ENCODE assay signal across 8 cellular contexts in the genomic region with DNA sequence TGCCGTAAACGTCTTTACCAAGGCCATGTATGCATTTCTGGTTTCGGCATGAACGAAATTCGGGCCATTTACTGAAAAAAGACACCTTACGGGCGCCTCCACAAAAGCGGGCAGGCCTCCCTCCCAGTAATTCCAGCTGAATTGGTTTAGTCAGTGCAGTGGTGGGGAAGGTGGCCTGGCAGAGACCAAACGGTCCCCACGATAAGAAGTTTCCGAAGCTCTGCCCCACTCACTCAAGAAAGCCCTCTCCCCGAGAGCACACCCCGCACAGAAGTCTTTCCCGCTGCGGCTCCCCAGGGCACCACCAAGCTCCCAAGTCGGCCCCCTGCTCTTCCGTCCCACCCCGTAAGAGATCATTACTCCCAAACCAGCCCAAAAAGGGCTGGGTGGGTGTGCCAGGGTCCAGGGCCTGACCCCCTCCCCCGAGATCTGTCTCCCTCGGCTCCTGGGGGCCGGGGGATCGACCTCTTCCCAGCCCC.
DNase-seq lines count a peak whose midpoint lies in the region; ATAC-seq, FAIRE-seq and TF ChIP-seq lines count a peak whose summit lies in the region.

No MANE protein-coding gene starts in this region.

- H3K27me3 ChIP-seq in CD8-positive, alpha-beta memory T cell (ENCODE audit: insufficient read depth, low read length, poor library complexity, severe bottlenecking) = no peaks in the 10 kb centered on the region
- H3K27me3 ChIP-seq in SJCRH30 (no peaks in the 10 kb centered on the region), dorsolateral prefrontal cortex (no peaks in the 10 kb centered on the region), mononuclear cell (ENCODE audit: insufficient read depth, low read length) (no peaks in the 10 kb centered on the region), upper lobe of right lung (no peaks in the 10 kb centered on the region)

- peak overlapping the region; percentile 76 to 95 (median 90) for H3K4me3 Mint-ChIP-seq in CD8-positive, alpha-beta memory T cell

- POLR2A ChIA-PET in CD8-positive, alpha-beta memory T cell (lab: Charles Lee) = interaction anchor here (0.7 to 3.6 kb wide), 8 partner anchors 9 to 229 kb away, joined by 3 to 24 read pairs (median 4); a partner anchor contains a TSS

- no peak for TF ChIP-seq POLR2A in H54 (IDR thresholded peaks at IDR 0.05; ENCODE audit: low read depth, low read length)

- peak overlapping the region; percentile 57 for H3K4me3 ChIP-seq in CD8-positive, alpha-beta memory T cell (ENCODE audit: low read length)
- H3K4me3 ChIP-seq in SJCRH30 = peak overlapping the region; percentile 99
- H3K4me3 ChIP-seq in dorsolateral prefrontal cortex = peak overlapping the region; percentile 58 to 96 (median 88)
- peak overlapping the region; percentile 85 for H3K4me3 ChIP-seq in mononuclear cell (ENCODE audit: low read length)
- H3K4me3 ChIP-seq in upper lobe of right lung = peak overlapping the region; percentile 95

- peaks cover 0 to 11% (median 0%) of the 10 kb centered on the region in 3 donors for H3K36me3 Mint-ChIP-seq in CD8-positive, alpha-beta memory T cell

- H3K36me3 ChIP-seq in CD8-positive, alpha-beta memory T cell (ENCODE audit: insufficient read depth, low read length) = no peaks in the 10 kb centered on the region
- H3K36me3 ChIP-seq in SJCRH30 = no peaks in the 10 kb centered on the region; the same call in 1 of the 2 replicates
- H3K36me3 ChIP-seq in upper lobe of right lung = no peaks in the 10 kb centered on the region

- no peak for DNase-seq in CD8-positive, alpha-beta memory T cell
- peak; percentile 17 to 40 for DNase-seq in SJCRH30
- DNase-seq in dorsolateral prefrontal cortex = peak in 3 of 10 donors; percentile 14 to 38 (median 17)
- DNase-seq in upper lobe of right lung = no peak
- no peak for DNase-seq in NCI-H446 (lab: John Stamatoyannopoulos, UW)
- no peak for DNase-seq in H54 (ENCODE audit: insufficient read length, low spot score)

- TF ChIP-seq CTCF in dorsolateral prefrontal cortex (IDR thresholded peaks at IDR 0.05 in 54 of 56, conservative IDR thresholded peaks at IDR 0.05 in 2 of 56; ENCODE audit: low read depth in 1 of 56, partially characterized antibody in 56 of 56) = no peak
- no peak for TF ChIP-seq CTCF in upper lobe of right lung (IDR thresholded peaks at IDR 0.05)

- H3K27ac ChIP-seq in CD8-positive, alpha-beta memory T cell (ENCODE audit: low read depth, low read length) = peak overlapping the region; percentile 70
- peak overlapping the region; percentile 47; the same call in 1 of the 2 replicates for H3K27ac ChIP-seq in SJCRH30
- H3K27ac ChIP-seq in dorsolateral prefrontal cortex = peak overlapping the region; percentile 27 to 94 (median 83)
- H3K27ac ChIP-seq in upper lobe of right lung = peak overlapping the region; percentile 88

- no peak for FAIRE-seq in H54 (lab: Jason Lieb, UNC)

- peaks cover 58 to 71% (median 64%) of the 10 kb centered on the region in 3 donors for H3K4me1 Mint-ChIP-seq in CD8-positive, alpha-beta memory T cell

- no peaks in the 10 kb centered on the region for H3K9me3 Mint-ChIP-seq in CD8-positive, alpha-beta memory T cell

- CTCF ChIA-PET in CD8-positive, alpha-beta memory T cell (lab: Charles Lee) = interaction anchor here (1.0 to 4.2 kb wide), 6 partner anchors 13 to 79 kb away, joined by 3 to 22 read pairs (median 6); no protein-coding TSS in a partner anchor

- ATAC-seq in GM21723 (IDR thresholded peaks at IDR 0.05; ENCODE audit: unreplicated experiment) (peak; percentile 8), upper lobe of right lung (no peak)

- peak overlapping the region; percentile 67 to 99 (median 92) for H3K27ac Mint-ChIP-seq in CD8-positive, alpha-beta memory T cell

- peaks cover 44% of the 10 kb centered on the region for H3K4me1 ChIP-seq in CD8-positive, alpha-beta memory T cell (ENCODE audit: insufficient read depth, low read length)
- peaks cover 10% of the 10 kb centered on the region; the same call in 1 of the 2 replicates for H3K4me1 ChIP-seq in SJCRH30
- peaks cover 30% of the 10 kb centered on the region for H3K4me1 ChIP-seq in mononuclear cell (ENCODE audit: insufficient read depth, low read length)
- H3K4me1 ChIP-seq in upper lobe of right lung = peaks cover 22% of the 10 kb centered on the region

- intact Hi-C loops in dorsolateral prefrontal cortex (cut with DNase I) (loop anchor here (2.0 to 5.0 kb wide), 3 partner anchors 34 to 81 kb away; no protein-coding TSS in a partner anchor), upper lobe of right lung (cut with DNase I) (no loop called here)

- H3K9me3 ChIP-seq in CD8-positive, alpha-beta memory T cell (ENCODE audit: low read length) = no peaks in the 10 kb centered on the region
- H3K9me3 ChIP-seq in SJCRH30 (replicated peaks) = no peaks in the 10 kb centered on the region
- H3K9me3 ChIP-seq in mononuclear cell (ENCODE audit: low read depth, low read length) = no peaks in the 10 kb centered on the region
- no peaks in the 10 kb centered on the region for H3K9me3 ChIP-seq in upper lobe of right lung

- peaks cover 0 to 6% of the 10 kb centered on the region in 2 donors for H3K27me3 Mint-ChIP-seq in CD8-positive, alpha-beta memory T cell

Comparison
In these comparisons a context has a peak if more than half of its experiments do, and no peak if none do; other contexts are left out.
1. DNase-seq: peak in SJCRH30 (2 of 2); none in CD8-positive, alpha-beta memory T cell (0 of 5), upper lobe of right lung (single experiment), NCI-H446 (0 of 2) and H54 (single experiment).
2. Peak in every context shown above with its lines, with median percentiles within 50 percentile points of each other: H3K27ac ChIP-seq and H3K4me3 ChIP-seq.